In genomic region chr12:34405286-34406227, GRCh38 we compare ENCODE assay signal across 12 cellular contexts.
DNase-seq lines count a peak whose midpoint lies in the region; ATAC-seq and TF ChIP-seq lines count a peak whose summit lies in the region.
"Had no signal": no experiment of that assay in that cellular context is flagged by ENCODE, and none has a peak within 500 bp of the region (broad histone marks: within the 10 kb centered on the region; RNA-seq: fewer than 3 reads in every experiment).

No MANE protein-coding gene starts in this region.

- H3K4me3 Mint-ChIP-seq in stimulated activated effector memory CD8-positive, alpha-beta T cell treated with anti-CD3 and anti-CD28 coated beads, Interleukin-12 subunit alpha, Interleukin-12 subunit beta, amount 100 ng/mL, for 72 hours = no peak overlapping the region
- H3K4me3 Mint-ChIP-seq: GM23338 had no signal

- TF ChIP-seq CTCF in GM13976 (IDR thresholded peaks at IDR 0.05; ENCODE audit: borderline replicate concordance, control extremely low read depth, extremely low read depth, insufficient read depth, missing control alignments) (no peak), sigmoid colon (IDR thresholded peaks at IDR 0.05) (no peak)

- H3K9me3 ChIP-seq in iPS-18c (ENCODE audit: control insufficient read depth, insufficient read depth, low read length) (peaks cover 34% of the 10 kb centered on the region), sigmoid colon (peaks cover 18 to 35% (median 27%) of the 10 kb centered on the region in 4 donors)

- H3K4me3 ChIP-seq in iPS-18c (ENCODE audit: insufficient read depth, low read depth, low read length) = peak overlapping the region; percentile 9; the same call in 1 of the 2 replicates
- no peak overlapping the region for H3K4me3 ChIP-seq in sigmoid colon
- H3K4me3 ChIP-seq: GM23338 had no signal

- no peak for TF ChIP-seq POLR2A in sigmoid colon (IDR thresholded peaks at IDR 0.05)

- no peaks in the 10 kb centered on the region for H3K36me3 ChIP-seq in sigmoid colon

- H3K27ac Mint-ChIP-seq in stimulated activated effector memory CD8-positive, alpha-beta T cell treated with anti-CD3 and anti-CD28 coated beads, Interleukin-12 subunit alpha, Interleukin-12 subunit beta, amount 100 ng/mL, for 72 hours = no peak overlapping the region
- H3K27ac Mint-ChIP-seq: GM23338 had no signal

- H3K4me1 ChIP-seq in sigmoid colon = no peaks in the 10 kb centered on the region

- intact Hi-C loops in sigmoid colon (cut with DNase I) = no loop called here

- peaks cover 27% of the 10 kb centered on the region for H3K9me3 Mint-ChIP-seq in stimulated activated effector memory CD8-positive, alpha-beta T cell treated with anti-CD3 and anti-CD28 coated beads, Interleukin-12 subunit alpha, Interleukin-12 subunit beta, amount 100 ng/mL, for 72 hours

- no peak overlapping the region for H3K27ac ChIP-seq in sigmoid colon

- H3K4me1 Mint-ChIP-seq in stimulated activated effector memory CD8-positive, alpha-beta T cell treated with anti-CD3 and anti-CD28 coated beads, Interleukin-12 subunit alpha, Interleukin-12 subunit beta, amount 100 ng/mL, for 72 hours = no peaks in the 10 kb centered on the region
- H3K4me1 Mint-ChIP-seq: GM23338 had no signal

- WGBS in sigmoid colon, 2 donors = 74% methylated on average over 22 of the region's 22 CpGs

- in situ Hi-C loops in GM13976 (cut with MboI; ENCODE audit: low sequenced_read_pairs, unreplicated experiment) = no loop called here

- H3K36me3 Mint-ChIP-seq in stimulated activated effector memory CD8-positive, alpha-beta T cell treated with anti-CD3 and anti-CD28 coated beads, Interleukin-12 subunit alpha, Interleukin-12 subunit beta, amount 100 ng/mL, for 72 hours = no peaks in the 10 kb centered on the region

- H3K27me3 ChIP-seq in sigmoid colon = no peaks in the 10 kb centered on the region

- DNase-seq in GM13976 (ENCODE audit: low spot score) = peak; percentile 3
- DNase-seq in activated CD8-positive, alpha-beta memory T cell treated with anti-CD3 and anti-CD28 coated beads, Interleukin-2, amount 50 U/mL, for 48 hours = peak; percentile 20
- peak; percentile 39 for DNase-seq in sigmoid colon
- DNase-seq in stimulated activated effector memory CD8-positive, alpha-beta T cell treated with anti-CD3 and anti-CD28 coated beads, Interleukin-12 subunit alpha, Interleukin-12 subunit beta, amount 100 ng/mL, for 72 hours (ENCODE audit: low spot score in 2 of 2) = no peak
- no peak for DNase-seq in LoVo (ENCODE audit: low spot score)
- DNase-seq: activated CD4-positive, alpha-beta T cell treated with anti-CD3 and anti-CD28 coated beads, Interleukin-2, amount 50 U/mL, for 48 hours; NCI-H1417; NCI-H748 treated with DMSO at 0.1 percent for 48 hours; small intestine had no signal

- no peak for TF ChIP-seq EP300 in sigmoid colon (IDR thresholded peaks at IDR 0.05)

- ATAC-seq in stimulated activated effector memory CD8-positive, alpha-beta T cell treated with anti-CD3 and anti-CD28 coated beads, Interleukin-12 subunit alpha, Interleukin-12 subunit beta, amount 100 ng/mL, for 72 hours = no peak
- ATAC-seq in HG02571 (IDR thresholded peaks at IDR 0.05; ENCODE audit: unreplicated experiment) = no peak
- ATAC-seq: GM23338 had no signal

Comparison
In these comparisons a context has a peak if more than half of its experiments do, and no peak if none do; other contexts are left out.
1. DNase-seq: peak in GM13976 (single experiment), activated CD8-positive, alpha-beta memory T cell treated with anti-CD3 and anti-CD28 coated beads, Interleukin-2, amount 50 U/mL, for 48 hours (single experiment) and sigmoid colon (single experiment); none in stimulated activated effector memory CD8-positive, alpha-beta T cell treated with anti-CD3 and anti-CD28 coated beads, Interleukin-12 subunit alpha, Interleukin-12 subunit beta, amount 100 ng/mL, for 72 hours (0 of 2) and LoVo (single experiment).